Comparison of ENCODE assay signal across 34 cellular contexts in genomic region chr3:144054766-144055165, GRCh38.
"Had no signal": no experiment of that assay in that cellular context is flagged by ENCODE, and none has a peak within 500 bp of the region (broad histone marks: within the 10 kb centered on the region; RNA-seq: fewer than 3 reads in every experiment).

No MANE protein-coding gene starts in this region.

- H3K4me3 Mint-ChIP-seq: activated CD4-positive, alpha-beta memory T cell treated with anti-CD3 and anti-CD28 coated beads for 36 hours; activated CD4-positive, alpha-beta T cell treated with anti-CD3 and anti-CD28 coated beads for 36 hours; activated CD4-positive, alpha-beta T cell treated with anti-CD3 and anti-CD28 coated beads, Interleukin-2, amount 10 ng/mL, durations not matched to agents 24 days and 14 days; activated CD8-positive, alpha-beta memory T cell treated with anti-CD3 and anti-CD28 coated beads, Interleukin-2, amount 10 ng/mL, durations not matched to agents 7 days and 5 days; activated CD8-positive, alpha-beta T cell treated with anti-CD3 and anti-CD28 coated beads, Interleukin-2, amount 10 ng/mL, durations not matched to agents 7 days and 5 days; activated naive CD4-positive, alpha-beta T cell treated with anti-CD3 and anti-CD28 coated beads for 36 hours; activated naive CD4-positive, alpha-beta T cell treated with anti-CD3 and anti-CD28 coated beads, Interleukin-2, amount 50 U/mL, for 24 hours; activated naive CD8-positive, alpha-beta T cell treated with anti-CD3 and anti-CD28 coated beads for 36 hours; activated naive CD8-positive, alpha-beta T cell treated with anti-CD3 and anti-CD28 coated beads, Interleukin-2, amount 50 U/mL, for 24 hours; activated T-helper 1 cell treated with anti-CD3 and anti-CD28 coated beads, Interleukin-12 subunit alpha, Interleukin-12 subunit beta, Interleukin-2, Interleukin-4 antibody, amounts not matched to agents 30 ng/mL and 10 ng/mL and 1 ng/mL, durations not matched to agents 14 hours and 24 hours and 36 hours; brain; dendritic cell treated with granulocyte-macrophage colony-stimulating factor and Interleukin-4, amounts not matched to agents 40 ng/mL and 50 ng/mL, for 4 days; endodermal cell had no signal

- H3K27me3 ChIP-seq: ascending aorta, breast epithelium, cardiac muscle cell, dorsolateral prefrontal cortex, foreskin keratinocyte, gastrocnemius medialis, heart left ventricle had no signal

- H3K36me3 Mint-ChIP-seq: activated CD4-positive, alpha-beta memory T cell treated with anti-CD3 and anti-CD28 coated beads for 36 hours; activated CD8-positive, alpha-beta memory T cell treated with anti-CD3 and anti-CD28 coated beads, Interleukin-2, amount 10 ng/mL, durations not matched to agents 7 days and 5 days; activated naive CD4-positive, alpha-beta T cell treated with anti-CD3 and anti-CD28 coated beads, Interleukin-2, amount 50 U/mL, for 24 hours; activated naive CD8-positive, alpha-beta T cell treated with anti-CD3 and anti-CD28 coated beads for 36 hours; brain had no signal

- H3K4me3 ChIP-seq: ascending aorta, breast epithelium, cardiac muscle cell, coronary artery, dorsolateral prefrontal cortex, gastrocnemius medialis, heart left ventricle had no signal

- H3K27me3 Mint-ChIP-seq: activated CD4-positive, alpha-beta memory T cell treated with anti-CD3 and anti-CD28 coated beads for 36 hours; activated CD4-positive, alpha-beta T cell treated with anti-CD3 and anti-CD28 coated beads for 36 hours; activated CD4-positive, alpha-beta T cell treated with anti-CD3 and anti-CD28 coated beads, Interleukin-2, amount 10 ng/mL, durations not matched to agents 24 days and 14 days; activated naive CD4-positive, alpha-beta T cell treated with anti-CD3 and anti-CD28 coated beads, Interleukin-2, amount 50 U/mL, for 24 hours; activated naive CD8-positive, alpha-beta T cell treated with anti-CD3 and anti-CD28 coated beads for 36 hours; activated naive CD8-positive, alpha-beta T cell treated with anti-CD3 and anti-CD28 coated beads, Interleukin-2, amount 50 U/mL, for 24 hours; brain had no signal

- H3K9me3 Mint-ChIP-seq: activated CD4-positive, alpha-beta memory T cell treated with anti-CD3 and anti-CD28 coated beads for 36 hours; activated CD4-positive, alpha-beta T cell treated with anti-CD3 and anti-CD28 coated beads, Interleukin-2, amount 10 ng/mL, durations not matched to agents 24 days and 14 days; activated naive CD4-positive, alpha-beta T cell treated with anti-CD3 and anti-CD28 coated beads for 36 hours; activated naive CD4-positive, alpha-beta T cell treated with anti-CD3 and anti-CD28 coated beads, Interleukin-2, amount 50 U/mL, for 24 hours; activated naive CD8-positive, alpha-beta T cell treated with anti-CD3 and anti-CD28 coated beads for 36 hours; activated naive CD8-positive, alpha-beta T cell treated with anti-CD3 and anti-CD28 coated beads, Interleukin-2, amount 50 U/mL, for 24 hours; activated T-helper 1 cell treated with anti-CD3 and anti-CD28 coated beads, Interleukin-12 subunit alpha, Interleukin-12 subunit beta, Interleukin-2, Interleukin-4 antibody, amounts not matched to agents 30 ng/mL and 10 ng/mL and 1 ng/mL, durations not matched to agents 14 hours and 24 hours and 36 hours; activated T-helper 2 cell treated with anti-CD3 and anti-CD28 coated beads, Interferon-gamma antibody, Interleukin-2, Interleukin-4, amounts not matched to agents 10 μg/mL and 5 μg/mL and 100 μg/mL, durations not matched to agents 14 hours and 24 hours and 36 hours; brain; dendritic cell treated with granulocyte-macrophage colony-stimulating factor and Interleukin-4, amounts not matched to agents 40 ng/mL and 50 ng/mL, for 4 days; endodermal cell had no signal

- H3K4me1 Mint-ChIP-seq: activated CD4-positive, alpha-beta T cell treated with anti-CD3 and anti-CD28 coated beads for 36 hours; activated CD4-positive, alpha-beta T cell treated with anti-CD3 and anti-CD28 coated beads, Interleukin-2, amount 10 ng/mL, durations not matched to agents 24 days and 14 days; activated CD8-positive, alpha-beta memory T cell treated with anti-CD3 and anti-CD28 coated beads, Interleukin-2, amount 10 ng/mL, durations not matched to agents 7 days and 5 days; activated naive CD4-positive, alpha-beta T cell treated with anti-CD3 and anti-CD28 coated beads, Interleukin-2, amount 50 U/mL, for 24 hours; activated naive CD8-positive, alpha-beta T cell treated with anti-CD3 and anti-CD28 coated beads for 36 hours; activated naive CD8-positive, alpha-beta T cell treated with anti-CD3 and anti-CD28 coated beads, Interleukin-2, amount 50 U/mL, for 24 hours; brain had no signal

- H3K27ac ChIP-seq: ascending aorta, breast epithelium, cardiac muscle cell, coronary artery, dorsolateral prefrontal cortex, foreskin keratinocyte, gastrocnemius medialis, heart left ventricle had no signal

- DNase-seq: activated CD4-positive, alpha-beta memory T cell treated with anti-CD3 and anti-CD28 coated beads for 36 hours; activated CD4-positive, alpha-beta T cell treated with anti-CD3 and anti-CD28 coated beads for 36 hours; activated CD4-positive, alpha-beta T cell treated with anti-CD3 and anti-CD28 coated beads, Interleukin-2, amount 10 ng/mL, durations not matched to agents 24 days and 14 days; activated CD4-positive, CD25-positive, alpha-beta regulatory T cell; activated CD4-positive, CD25-positive, alpha-beta regulatory T cell treated with anti-CD3 and anti-CD28 coated beads, Interleukin-2, amount 50 U/mL, for 72 hours; activated CD8-positive, alpha-beta memory T cell treated with anti-CD3 and anti-CD28 coated beads, Interleukin-2, amount 10 ng/mL, durations not matched to agents 7 days and 5 days; activated CD8-positive, alpha-beta memory T cell treated with anti-CD3 and anti-CD28 coated beads, Interleukin-2, amount 50 U/mL, for 4 hours; activated CD8-positive, alpha-beta T cell treated with anti-CD3 and anti-CD28 coated beads, Interleukin-2, amount 10 ng/mL, durations not matched to agents 7 days and 5 days; activated effector memory CD4-positive, alpha-beta T cell treated with anti-CD3 and anti-CD28 coated beads, Interleukin-2, amount 50 U/mL, for 16 hours; activated naive CD4-positive, alpha-beta T cell treated with anti-CD3 and anti-CD28 coated beads for 36 hours; activated naive CD8-positive, alpha-beta T cell treated with anti-CD3 and anti-CD28 coated beads for 36 hours; activated naive CD8-positive, alpha-beta T cell treated with anti-CD3 and anti-CD28 coated beads, Interleukin-2, amount 50 U/mL, for 24 hours; activated T-cell treated with anti-CD3 and anti-CD28 coated beads, Interleukin-2, amount 50 U/mL, for 1 hour; activated T-cell treated with anti-CD3 and anti-CD28 coated beads, Interleukin-2, amount 50 U/mL, for 48 hours; central memory CD4-positive, alpha-beta T cell; cerebellar nuclear complex; dorsolateral prefrontal cortex; effector memory CD4-positive, alpha-beta T cell; endodermal cell; foreskin keratinocyte; gastrocnemius medialis; glutamatergic neuron; heart left ventricle; T-helper 2 cell had no signal

- ATAC-seq: activated CD4-positive, alpha-beta T cell treated with anti-CD3 and anti-CD28 coated beads for 36 hours; activated CD8-positive, alpha-beta memory T cell treated with anti-CD3 and anti-CD28 coated beads, Interleukin-2, amount 10 ng/mL, durations not matched to agents 7 days and 5 days; activated CD8-positive, alpha-beta T cell treated with anti-CD3 and anti-CD28 coated beads, Interleukin-2, amount 10 ng/mL, durations not matched to agents 7 days and 5 days; activated naive CD8-positive, alpha-beta T cell treated with anti-CD3 and anti-CD28 coated beads, Interleukin-2, amount 50 U/mL, for 24 hours; esophagus mucosa; gastrocnemius medialis; heart left ventricle had no signal

- H3K27ac Mint-ChIP-seq: activated CD4-positive, alpha-beta memory T cell treated with anti-CD3 and anti-CD28 coated beads for 36 hours; activated CD4-positive, alpha-beta T cell treated with anti-CD3 and anti-CD28 coated beads for 36 hours; activated CD4-positive, alpha-beta T cell treated with anti-CD3 and anti-CD28 coated beads, Interleukin-2, amount 10 ng/mL, durations not matched to agents 24 days and 14 days; activated CD8-positive, alpha-beta memory T cell treated with anti-CD3 and anti-CD28 coated beads, Interleukin-2, amount 10 ng/mL, durations not matched to agents 7 days and 5 days; activated CD8-positive, alpha-beta T cell treated with anti-CD3 and anti-CD28 coated beads, Interleukin-2, amount 10 ng/mL, durations not matched to agents 7 days and 5 days; activated naive CD4-positive, alpha-beta T cell treated with anti-CD3 and anti-CD28 coated beads for 36 hours; activated naive CD4-positive, alpha-beta T cell treated with anti-CD3 and anti-CD28 coated beads, Interleukin-2, amount 50 U/mL, for 24 hours; activated naive CD8-positive, alpha-beta T cell treated with anti-CD3 and anti-CD28 coated beads for 36 hours; activated naive CD8-positive, alpha-beta T cell treated with anti-CD3 and anti-CD28 coated beads, Interleukin-2, amount 50 U/mL, for 24 hours; activated T-helper 1 cell treated with anti-CD3 and anti-CD28 coated beads, Interleukin-12 subunit alpha, Interleukin-12 subunit beta, Interleukin-2, Interleukin-4 antibody, amounts not matched to agents 30 ng/mL and 10 ng/mL and 1 ng/mL, durations not matched to agents 14 hours and 24 hours and 36 hours; activated T-helper 2 cell treated with anti-CD3 and anti-CD28 coated beads, Interferon-gamma antibody, Interleukin-2, Interleukin-4, amounts not matched to agents 10 μg/mL and 5 μg/mL and 100 μg/mL, durations not matched to agents 14 hours and 24 hours and 36 hours; brain; dendritic cell treated with granulocyte-macrophage colony-stimulating factor and Interleukin-4, amounts not matched to agents 40 ng/mL and 50 ng/mL, for 4 days; endodermal cell had no signal

- H3K36me3 ChIP-seq: ascending aorta, breast epithelium, cardiac muscle cell, gastrocnemius medialis, heart left ventricle had no signal

- H3K4me1 ChIP-seq: breast epithelium, gastrocnemius medialis, heart left ventricle had no signal

- H3K9me3 ChIP-seq: ascending aorta, breast epithelium, gastrocnemius medialis, heart left ventricle had no signal
